31 cellular contexts compared by ENCODE assay signal in genomic region chrX:95290455-95290854, GRCh38.
DNase-seq lines count a peak whose midpoint lies in the region; ATAC-seq, FAIRE-seq and TF ChIP-seq lines count a peak whose summit lies in the region.
"Had no signal": no experiment of that assay in that cellular context is flagged by ENCODE, and none has a peak within 500 bp of the region (broad histone marks: within the 10 kb centered on the region; RNA-seq: fewer than 3 reads in every experiment).

No MANE protein-coding gene starts in this region.

- peak; percentile 5 for FAIRE-seq in astrocyte (lab: Jason Lieb, UNC)

- no peak overlapping the region for H3K4me3 ChIP-seq in astrocyte (ENCODE audit: insufficient read depth, low read depth, low read length)
- no peak overlapping the region for H3K4me3 ChIP-seq in prostate gland
- H3K4me3 ChIP-seq: coronary artery, lower lobe of right lung, mucosa of descending colon, ovary, SJSA1 had no signal

- no peak for ATAC-seq in HG02885 (IDR thresholded peaks at IDR 0.05; ENCODE audit: poor library complexity, unreplicated experiment)
- ATAC-seq: lower lobe of right lung; mucosa of descending colon; natural killer cell; stimulated activated naive B cell treated with anti-CD40 and anti-IgM and Interleukin-4, amounts not matched to agents 10 μg/mL and 1 μg/mL and 100 μg/mL, for 72 hours had no signal

- intact Hi-C loops in prostate gland (cut with DNase I), result no loop called here

- H3K4me3 Mint-ChIP-seq in astrocyte (ENCODE audit: unreplicated experiment), result no peak overlapping the region
- H3K4me3 Mint-ChIP-seq: activated CD4-positive, alpha-beta T cell treated with anti-CD3 and anti-CD28 coated beads, Interleukin-2, amount 10 ng/mL, durations not matched to agents 7 days and 5 days; activated naive CD8-positive, alpha-beta T cell treated with anti-CD3 and anti-CD28 coated beads for 36 hours; CD4-positive, CD25-positive, alpha-beta regulatory T cell; natural killer cell; stimulated activated naive B cell treated with anti-CD40 and anti-IgM and Interleukin-4, amounts not matched to agents 10 μg/mL and 1 μg/mL and 100 μg/mL, for 72 hours had no signal

- no peaks in the 10 kb centered on the region for H3K79me2 ChIP-seq in astrocyte (ENCODE audit: insufficient read depth, low read length)

- no peaks in the 10 kb centered on the region for H3K9me3 ChIP-seq in astrocyte (ENCODE audit: insufficient read depth, low read depth, low read length)
- H3K9me3 ChIP-seq in prostate gland, result no peaks in the 10 kb centered on the region
- H3K9me3 ChIP-seq: lower lobe of right lung, ovary, SJSA1 had no signal

- no peaks in the 10 kb centered on the region for H3K36me3 ChIP-seq in astrocyte (ENCODE audit: insufficient read depth, low read length)
- H3K36me3 ChIP-seq in prostate gland, result no peaks in the 10 kb centered on the region
- H3K36me3 ChIP-seq: lower lobe of right lung, ovary, SJSA1 had no signal

- no peak for TF ChIP-seq POLR2A in prostate gland (IDR thresholded peaks at IDR 0.05)

- no peak for TF ChIP-seq CTCF in astrocyte (IDR thresholded peaks at IDR 0.05; ENCODE audit: insufficient read depth, low read depth, low read length)
- no peak for TF ChIP-seq CTCF in prostate gland (IDR thresholded peaks at IDR 0.05)

- no peaks in the 10 kb centered on the region for H3K27me3 Mint-ChIP-seq in astrocyte (ENCODE audit: low read depth, unreplicated experiment)
- H3K27me3 Mint-ChIP-seq: activated CD4-positive, alpha-beta T cell treated with anti-CD3 and anti-CD28 coated beads, Interleukin-2, amount 10 ng/mL, durations not matched to agents 7 days and 5 days; activated naive CD8-positive, alpha-beta T cell treated with anti-CD3 and anti-CD28 coated beads for 36 hours; CD4-positive, CD25-positive, alpha-beta regulatory T cell; stimulated activated naive B cell treated with anti-CD40 and anti-IgM and Interleukin-4, amounts not matched to agents 10 μg/mL and 1 μg/mL and 100 μg/mL, for 72 hours had no signal

- H3K27me3 ChIP-seq in astrocyte (ENCODE audit: insufficient read depth, low read length) (no peaks in the 10 kb centered on the region), prostate gland (replicated peaks; ENCODE audit: insufficient read depth) (no peaks in the 10 kb centered on the region)
- H3K27me3 ChIP-seq: ovary, SJSA1 had no signal

- H3K4me1 Mint-ChIP-seq in astrocyte (ENCODE audit: low read depth, unreplicated experiment), result peaks cover 9% of the 10 kb centered on the region
- H3K4me1 Mint-ChIP-seq: activated CD4-positive, alpha-beta T cell treated with anti-CD3 and anti-CD28 coated beads, Interleukin-2, amount 10 ng/mL, durations not matched to agents 7 days and 5 days; activated naive CD8-positive, alpha-beta T cell treated with anti-CD3 and anti-CD28 coated beads for 36 hours; CD4-positive, CD25-positive, alpha-beta regulatory T cell; natural killer cell; stimulated activated naive B cell treated with anti-CD40 and anti-IgM and Interleukin-4, amounts not matched to agents 10 μg/mL and 1 μg/mL and 100 μg/mL, for 72 hours had no signal

- H3K36me3 Mint-ChIP-seq in astrocyte (ENCODE audit: low read depth, unreplicated experiment), result no peaks in the 10 kb centered on the region
- H3K36me3 Mint-ChIP-seq: activated naive CD8-positive, alpha-beta T cell treated with anti-CD3 and anti-CD28 coated beads for 36 hours; CD4-positive, CD25-positive, alpha-beta regulatory T cell; stimulated activated naive B cell treated with anti-CD40 and anti-IgM and Interleukin-4, amounts not matched to agents 10 μg/mL and 1 μg/mL and 100 μg/mL, for 72 hours had no signal

- H2AFZ ChIP-seq in astrocyte (ENCODE audit: low read depth, low read length), result no peak overlapping the region

- H3K4me1 ChIP-seq in astrocyte (ENCODE audit: insufficient read depth, low read length), result no peaks in the 10 kb centered on the region
- H3K4me1 ChIP-seq in prostate gland (replicated peaks), result no peaks in the 10 kb centered on the region
- H3K4me1 ChIP-seq: lower lobe of right lung, SJSA1 had no signal

- H3K9me3 Mint-ChIP-seq in astrocyte (ENCODE audit: unreplicated experiment), result no peaks in the 10 kb centered on the region
- H3K9me3 Mint-ChIP-seq: activated naive CD8-positive, alpha-beta T cell treated with anti-CD3 and anti-CD28 coated beads for 36 hours had no signal

- no peaks in the 10 kb centered on the region for H4K20me1 ChIP-seq in astrocyte (ENCODE audit: insufficient read depth, low read length)

- H3K27ac Mint-ChIP-seq in astrocyte (ENCODE audit: unreplicated experiment), result no peak overlapping the region
- H3K27ac Mint-ChIP-seq: activated CD4-positive, alpha-beta T cell treated with anti-CD3 and anti-CD28 coated beads, Interleukin-2, amount 10 ng/mL, durations not matched to agents 7 days and 5 days; activated naive CD8-positive, alpha-beta T cell treated with anti-CD3 and anti-CD28 coated beads for 36 hours; CD4-positive, CD25-positive, alpha-beta regulatory T cell; natural killer cell; stimulated activated naive B cell treated with anti-CD40 and anti-IgM and Interleukin-4, amounts not matched to agents 10 μg/mL and 1 μg/mL and 100 μg/mL, for 72 hours had no signal

- 77% methylated on average over 3 of the region's 3 CpGs for WGBS in prostate gland

- no peak overlapping the region for H3K4me2 ChIP-seq in astrocyte (ENCODE audit: low read length)

- DNase-seq in A172 (ENCODE audit: low spot score) (peak; percentile 0), HT1080 (ENCODE audit: low read depth) (peak; percentile 48), astrocyte (ENCODE audit: low read depth) (no peak), iPS-NIHi7 (ENCODE audit: extremely low spot score) (peak; percentile 26), middle frontal gyrus (ENCODE audit: extremely low spot score, low spot score) (no peak), NCI-H2029 (lab: John Stamatoyannopoulos, UW) (no peak), prostate gland (ENCODE audit: low spot score) (no peak)
- DNase-seq: 8988T; activated CD4-positive, alpha-beta T cell treated with anti-CD3 and anti-CD28 coated beads, Interleukin-2, amount 10 ng/mL, durations not matched to agents 7 days and 5 days; activated effector memory CD4-positive, alpha-beta T cell treated with anti-CD3 and anti-CD28 coated beads, Interleukin-2, amount 50 U/mL, for 16 hours; activated naive CD8-positive, alpha-beta T cell treated with anti-CD3 and anti-CD28 coated beads for 36 hours; activated T-cell treated with anti-CD3 and anti-CD28 coated beads, Interleukin-2, amount 50 U/mL, for 1 hour; anterior cingulate cortex; CD4-positive, CD25-positive, alpha-beta regulatory T cell; effector CD8-positive, alpha-beta T cell; GOT3; IMR-90; lower lobe of right lung; mucosa of descending colon; MV-4-11; natural killer cell; NCI-H1436; NCI-H774; ovary; RPMI8226; stimulated activated naive B cell treated with anti-CD40 and anti-IgM and Interleukin-4, amounts not matched to agents 10 μg/mL and 1 μg/mL and 100 μg/mL, for 72 hours; substantia nigra; T-helper 9 cell had no signal

- no peak overlapping the region for H3K9ac ChIP-seq in astrocyte (ENCODE audit: low read length)

- no peak overlapping the region for H3K27ac ChIP-seq in astrocyte (ENCODE audit: low read depth, low read length)
- H3K27ac ChIP-seq in prostate gland, result no peak overlapping the region
- H3K27ac ChIP-seq: coronary artery, lower lobe of right lung, ovary, SJSA1 had no signal

Comparison
In these comparisons a context has a peak if more than half of its experiments do, and no peak if none do; other contexts are left out.
1. DNase-seq: peak in A172 (single experiment), HT1080 (single experiment) and iPS-NIHi7 (single experiment); none in astrocyte (single experiment), middle frontal gyrus (single experiment), NCI-H2029 (single experiment) and prostate gland (single experiment).